33 cellular contexts compared by ENCODE assay signal in the genomic region with DNA sequence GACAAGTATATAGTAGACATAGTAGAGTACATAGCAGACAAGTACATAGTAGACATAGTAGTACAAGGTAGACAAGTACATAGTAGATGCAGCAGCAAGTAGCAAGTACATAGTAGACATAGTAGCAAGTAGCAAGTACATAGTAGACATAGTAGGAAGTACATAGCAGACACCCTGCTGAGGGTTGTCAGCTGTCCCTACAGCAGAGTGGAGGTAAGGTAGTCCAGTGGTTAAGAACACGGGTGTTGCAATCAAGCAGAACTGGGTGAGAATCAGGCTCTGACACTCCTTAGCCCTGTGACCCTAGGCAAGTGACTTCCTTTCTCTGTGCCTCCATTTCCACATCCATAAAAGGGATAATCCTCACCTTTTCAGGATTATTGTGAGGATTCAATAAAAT.
"Had no signal": no experiment of that assay in that cellular context is flagged by ENCODE, and none has a peak within 500 bp of the region (broad histone marks: within the 10 kb centered on the region; RNA-seq: fewer than 3 reads in every experiment).

No MANE protein-coding gene starts in this region.

- H3K4me1 ChIP-seq: adrenal gland, body of pancreas, esophagus muscularis mucosa, foreskin keratinocyte, gastrocnemius medialis, heart left ventricle had no signal

- H3K4me1 Mint-ChIP-seq: activated CD4-positive, alpha-beta T cell treated with anti-CD3 and anti-CD28 coated beads for 36 hours; activated CD8-positive, alpha-beta memory T cell treated with anti-CD3 and anti-CD28 coated beads, Interleukin-2, amount 10 ng/mL, durations not matched to agents 7 days and 5 days; activated naive CD8-positive, alpha-beta T cell treated with anti-CD3 and anti-CD28 coated beads, Interleukin-2, amount 50 U/mL, for 24 hours had no signal

- H3K27ac Mint-ChIP-seq: activated CD4-positive, alpha-beta memory T cell treated with anti-CD3 and anti-CD28 coated beads for 36 hours; activated CD4-positive, alpha-beta T cell treated with anti-CD3 and anti-CD28 coated beads for 36 hours; activated CD4-positive, alpha-beta T cell treated with anti-CD3 and anti-CD28 coated beads, Interleukin-2, amount 10 ng/mL, durations not matched to agents 24 days and 14 days; activated CD8-positive, alpha-beta memory T cell treated with anti-CD3 and anti-CD28 coated beads, Interleukin-2, amount 10 ng/mL, durations not matched to agents 7 days and 5 days; activated CD8-positive, alpha-beta T cell treated with anti-CD3 and anti-CD28 coated beads, Interleukin-2, amount 10 ng/mL, durations not matched to agents 7 days and 5 days; activated naive CD8-positive, alpha-beta T cell; activated naive CD8-positive, alpha-beta T cell treated with anti-CD3 and anti-CD28 coated beads, Interleukin-2, amount 50 U/mL, for 24 hours; activated T-cell treated with anti-CD3 and anti-CD28 coated beads, Interleukin-2, amount 50 U/mL, for 72 hours; effector memory CD8-positive, alpha-beta T cell; T-helper 17 cell; T-helper 2 cell treated with Interferon-gamma antibody and Interleukin-4, amounts not matched to agents 5 μg/mL and 100 μg/mL, for 36 hours had no signal

- H3K27ac ChIP-seq: adrenal gland, body of pancreas, esophagus muscularis mucosa, foreskin keratinocyte, gastrocnemius medialis, heart left ventricle had no signal

- H3K4me3 ChIP-seq: adrenal gland, body of pancreas, esophagus muscularis mucosa, gastrocnemius medialis, heart left ventricle had no signal

- H3K4me3 Mint-ChIP-seq: activated CD4-positive, alpha-beta memory T cell treated with anti-CD3 and anti-CD28 coated beads for 36 hours; activated CD4-positive, alpha-beta T cell treated with anti-CD3 and anti-CD28 coated beads for 36 hours; activated CD4-positive, alpha-beta T cell treated with anti-CD3 and anti-CD28 coated beads, Interleukin-2, amount 10 ng/mL, durations not matched to agents 24 days and 14 days; activated CD8-positive, alpha-beta memory T cell treated with anti-CD3 and anti-CD28 coated beads, Interleukin-2, amount 10 ng/mL, durations not matched to agents 7 days and 5 days; activated CD8-positive, alpha-beta T cell treated with anti-CD3 and anti-CD28 coated beads, Interleukin-2, amount 10 ng/mL, durations not matched to agents 7 days and 5 days; activated naive CD8-positive, alpha-beta T cell; activated naive CD8-positive, alpha-beta T cell treated with anti-CD3 and anti-CD28 coated beads, Interleukin-2, amount 50 U/mL, for 24 hours; activated T-cell treated with anti-CD3 and anti-CD28 coated beads, Interleukin-2, amount 50 U/mL, for 72 hours; effector memory CD8-positive, alpha-beta T cell; T-helper 17 cell; T-helper 2 cell treated with Interferon-gamma antibody and Interleukin-4, amounts not matched to agents 5 μg/mL and 100 μg/mL, for 36 hours had no signal

- H3K27me3 ChIP-seq: body of pancreas, foreskin keratinocyte, gastrocnemius medialis had no signal

- H3K36me3 ChIP-seq: adrenal gland, esophagus muscularis mucosa, gastrocnemius medialis, heart left ventricle had no signal

- H3K9me3 ChIP-seq: adrenal gland, body of pancreas, esophagus muscularis mucosa, gastrocnemius medialis had no signal

- H3K36me3 Mint-ChIP-seq: activated CD4-positive, alpha-beta memory T cell treated with anti-CD3 and anti-CD28 coated beads for 36 hours; activated CD8-positive, alpha-beta memory T cell treated with anti-CD3 and anti-CD28 coated beads, Interleukin-2, amount 10 ng/mL, durations not matched to agents 7 days and 5 days; activated naive CD8-positive, alpha-beta T cell had no signal

- ATAC-seq: activated CD4-positive, alpha-beta T cell treated with anti-CD3 and anti-CD28 coated beads for 36 hours; activated CD8-positive, alpha-beta memory T cell treated with anti-CD3 and anti-CD28 coated beads, Interleukin-2, amount 10 ng/mL, durations not matched to agents 7 days and 5 days; activated CD8-positive, alpha-beta T cell treated with anti-CD3 and anti-CD28 coated beads, Interleukin-2, amount 10 ng/mL, durations not matched to agents 7 days and 5 days; activated naive CD8-positive, alpha-beta T cell treated with anti-CD3 and anti-CD28 coated beads, Interleukin-2, amount 50 U/mL, for 24 hours; activated T-cell treated with anti-CD3 and anti-CD28 coated beads, Interleukin-2, amount 50 U/mL, for 72 hours; body of pancreas; effector memory CD8-positive, alpha-beta T cell; foreskin keratinocyte; gastrocnemius medialis; heart left ventricle; T-helper 17 cell had no signal

- H3K9me3 Mint-ChIP-seq: activated CD4-positive, alpha-beta memory T cell treated with anti-CD3 and anti-CD28 coated beads for 36 hours; activated CD4-positive, alpha-beta T cell treated with anti-CD3 and anti-CD28 coated beads, Interleukin-2, amount 10 ng/mL, durations not matched to agents 24 days and 14 days; activated naive CD8-positive, alpha-beta T cell treated with anti-CD3 and anti-CD28 coated beads, Interleukin-2, amount 50 U/mL, for 24 hours; activated T-cell treated with anti-CD3 and anti-CD28 coated beads, Interleukin-2, amount 50 U/mL, for 72 hours; T-helper 2 cell treated with Interferon-gamma antibody and Interleukin-4, amounts not matched to agents 5 μg/mL and 100 μg/mL, for 36 hours had no signal

- DNase-seq: activated CD4-positive, alpha-beta memory T cell treated with anti-CD3 and anti-CD28 coated beads for 36 hours; activated CD4-positive, alpha-beta T cell treated with anti-CD3 and anti-CD28 coated beads for 36 hours; activated CD4-positive, alpha-beta T cell treated with anti-CD3 and anti-CD28 coated beads, Interleukin-2, amount 10 ng/mL, durations not matched to agents 24 days and 14 days; activated CD4-positive, CD25-positive, alpha-beta regulatory T cell; activated CD4-positive, CD25-positive, alpha-beta regulatory T cell treated with anti-CD3 and anti-CD28 coated beads, Interleukin-2, amount 50 U/mL, for 72 hours; activated CD8-positive, alpha-beta memory T cell treated with anti-CD3 and anti-CD28 coated beads, Interleukin-2, amount 10 ng/mL, durations not matched to agents 7 days and 5 days; activated CD8-positive, alpha-beta memory T cell treated with anti-CD3 and anti-CD28 coated beads, Interleukin-2, amount 50 U/mL, for 4 hours; activated CD8-positive, alpha-beta T cell treated with anti-CD3 and anti-CD28 coated beads, Interleukin-2, amount 10 ng/mL, durations not matched to agents 7 days and 5 days; activated gamma-delta T cell; activated naive CD4-positive, alpha-beta T cell; activated naive CD4-positive, alpha-beta T cell treated with anti-CD3 and anti-CD28 coated beads, Interleukin-2, amount 50 U/mL, for 16 hours; activated naive CD8-positive, alpha-beta T cell treated with anti-CD3 and anti-CD28 coated beads, Interleukin-2, amount 50 U/mL, for 24 hours; activated T-cell treated with anti-CD3 and anti-CD28 coated beads, Interleukin-2, amount 50 U/mL, for 1 hour; activated T-cell treated with anti-CD3 and anti-CD28 coated beads, Interleukin-2, amount 50 U/mL, for 72 hours; adrenal gland; amygdala; aorta; body of pancreas; caudate nucleus; cortex of kidney; dermis blood vessel endothelial cell; effector CD4-positive, alpha-beta T cell; effector memory CD8-positive, alpha-beta T cell; erythroblast; foreskin keratinocyte; gastrocnemius medialis; glutamatergic neuron; heart left ventricle; T-helper 17 cell; T1000 had no signal
